Comparison of ENCODE assay signal across 8 cellular contexts in genomic region chr1:22711591-22712501, GRCh38. TPM values are rescaled to one million over a fixed set of nuclear protein-coding genes. Genes with fewer than 3 reads are reported as not detected.
DNase-seq lines count a peak whose midpoint lies in the region; ATAC-seq and TF ChIP-seq lines count a peak whose summit lies in the region.

No MANE protein-coding gene starts in this region.

- H3K4me2 ChIP-seq in skeletal muscle satellite cell (ENCODE audit: low read length), result peak overlapping the region; percentile 91

- H3K36me3 ChIP-seq in heart right ventricle (no peaks in the 10 kb centered on the region), skeletal muscle satellite cell (ENCODE audit: insufficient read depth, low read length) (no peaks in the 10 kb centered on the region)

- H3K4me3 ChIP-seq in heart right ventricle (peak overlapping the region in 9 of 10 donors; percentile 38 to 58 (median 46)), skeletal muscle satellite cell (ENCODE audit: low read length) (peak overlapping the region; percentile 71)

- intact Hi-C loops in heart right ventricle (cut with DNase I), result no loop called here

- ATAC-seq in SK-N-SH treated with all-trans-retinoic acid at 6 μM for 48 hours (peak; percentile 43), heart right ventricle (peak in 1 of 8 donors; percentile 11), HG02759 (IDR thresholded peaks at IDR 0.05; ENCODE audit: unreplicated experiment) (no peak), HG03521 (IDR thresholded peaks at IDR 0.05; ENCODE audit: unreplicated experiment) (no peak)

- H3K27me3 ChIP-seq in heart right ventricle (peaks cover 0 to 55% (median 42%) of the 10 kb centered on the region in 7 donors), skeletal muscle satellite cell (ENCODE audit: control insufficient read depth, insufficient read depth, low read length) (no peaks in the 10 kb centered on the region)

- H3K9me3 ChIP-seq in heart right ventricle, result no peaks in the 10 kb centered on the region
- H3K9me3 ChIP-seq in skeletal muscle satellite cell (replicated peaks; ENCODE audit: low read length), result no peaks in the 10 kb centered on the region

- no peak overlapping the region for H3K27ac ChIP-seq in heart right ventricle

- 17 to 18% methylated on average over 42 to 53 of the region's 53 CpGs for WGBS in heart right ventricle, 2 donors

- H3K4me1 ChIP-seq in heart right ventricle (peaks cover 0 to 38% (median 8%) of the 10 kb centered on the region in 9 donors), skeletal muscle satellite cell (ENCODE audit: control insufficient read depth, insufficient read depth, low read length) (peaks cover 16% of the 10 kb centered on the region)

- DNase-seq in NCI-H2107 treated with DMSO at 0.1 percent for 48 hours (lab: John Stamatoyannopoulos, UW; ENCODE audit: unreplicated experiment) (peak; percentile 18), NCI-H2107 (lab: John Stamatoyannopoulos, UW) (no peak), heart right ventricle (no peak), NOMO-1 treated with dmso at 0.1 percent for 144 hours (lab: John Stamatoyannopoulos, UW; ENCODE audit: unreplicated experiment) (no peak)

- no peak for TF ChIP-seq CTCF in heart right ventricle (IDR thresholded peaks at IDR 0.05)

- H3K9ac ChIP-seq in skeletal muscle satellite cell (ENCODE audit: low read depth, low read length), result no peak overlapping the region

TF ChIP-seq in SK-N-SH treated with all-trans-retinoic acid at 6 μM for 48 hours, 23 proteins besides CTCF, POLR2A, EP300 and RAD21:
- TF ChIP-seq CSRNP3 (CRISPR knock-in tag; IDR thresholded peaks at IDR 0.05), result no peak
- TF ChIP-seq SNAI2 (CRISPR knock-in tag; IDR thresholded peaks at IDR 0.05), result no peak
- TF ChIP-seq ISL1 (CRISPR knock-in tag; IDR thresholded peaks at IDR 0.05), result no peak
- no peak for TF ChIP-seq ZFP30 (CRISPR knock-in tag; IDR thresholded peaks at IDR 0.05)
- TF ChIP-seq ZNF8 (CRISPR knock-in tag; IDR thresholded peaks at IDR 0.05), result no peak
- TF ChIP-seq PPARA (CRISPR knock-in tag; IDR thresholded peaks at IDR 0.05; ENCODE audit: borderline replicate concordance), result no peak
- TF ChIP-seq CREB5 (CRISPR knock-in tag; IDR thresholded peaks at IDR 0.05; ENCODE audit: low read depth), result no peak
- no peak for TF ChIP-seq PATZ1 (CRISPR knock-in tag; IDR thresholded peaks at IDR 0.05; ENCODE audit: borderline replicate concordance)
- TF ChIP-seq ESRRG (CRISPR knock-in tag; IDR thresholded peaks at IDR 0.05), result no peak
- TF ChIP-seq GLIS3 (CRISPR knock-in tag; IDR thresholded peaks at IDR 0.05), result no peak
- TF ChIP-seq ZC3H10 (CRISPR knock-in tag; IDR thresholded peaks at IDR 0.05), result no peak
- TF ChIP-seq TSHZ2 (CRISPR knock-in tag; IDR thresholded peaks at IDR 0.05), result no peak
TF ChIP-seq in SK-N-SH treated with all-trans-retinoic acid at 6 μM for 48 hours: peak in this region for 0.

RNA-seq across cellular contexts. Expression of gene EPHB2, which starts 1.2 kb away (rescaled TPM):
- 1 to 10 TPM in 4 of 10 donors, under 1 TPM in 6; 0.34 to 5.0 (median 0.85) TPM for total RNA-seq in heart right ventricle
- 1 to 10 TPM in 1 of 2 donors, under 1 TPM in 1; 0.15 to 1.5 TPM for polyA plus RNA-seq in heart right ventricle
- 2.6 and 3.8 TPM in 2 replicates for total RNA-seq in skeletal muscle satellite cell (2012; rRNA removed)

RNA-seq across cellular contexts. Expression of gene C1QB, which starts 58.8 kb away (rescaled TPM):
- total RNA-seq in heart right ventricle, result 100 to 1,000 TPM in 2 of 10 donors, 10 to 100 TPM in 8; 10.0 to 367 (median 21.8) TPM
- polyA plus RNA-seq in heart right ventricle, result 100 to 1,000 TPM in 1 of 2 donors, 10 to 100 TPM in 1; 32.3 to 100 TPM
- not detected in 2 replicates for total RNA-seq in skeletal muscle satellite cell (2012; rRNA removed)
